11 cellular contexts compared by ENCODE assay signal in the genomic region with DNA sequence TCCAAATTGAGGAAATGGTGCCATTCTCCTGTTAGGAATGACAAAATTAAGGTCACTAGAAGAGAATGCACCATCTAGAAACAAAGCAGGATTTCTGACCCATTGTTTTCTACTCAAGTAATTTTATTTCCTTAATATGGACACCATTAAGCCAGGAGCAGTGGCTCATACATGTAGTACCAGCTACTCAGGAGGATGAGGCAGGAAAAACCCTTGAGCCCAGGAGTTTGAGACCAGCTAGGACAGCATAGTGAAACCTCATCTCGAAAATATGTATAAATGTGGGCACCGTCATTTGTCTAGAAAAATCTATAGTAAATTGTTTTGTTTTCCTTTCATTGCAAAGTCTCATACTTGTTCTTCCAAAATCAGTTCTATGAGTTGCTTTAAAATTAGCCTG. TPM values are rescaled to one million over a fixed set of nuclear protein-coding genes. Genes with fewer than 3 reads are reported as not detected.
DNase-seq lines count a peak whose midpoint lies in the region; ATAC-seq and TF ChIP-seq lines count a peak whose summit lies in the region.
"Had no signal": no experiment of that assay in that cellular context is flagged by ENCODE, and none has a peak within 500 bp of the region (broad histone marks: within the 10 kb centered on the region; RNA-seq: fewer than 3 reads in every experiment).

No MANE protein-coding gene starts in this region.

- TF ChIP-seq CTCF in right atrium auricular region (IDR thresholded peaks at IDR 0.05) = no peak
- no peak for TF ChIP-seq CTCF in uterus (IDR thresholded peaks at IDR 0.05)

- H3K4me3 ChIP-seq in right atrium auricular region (peak overlapping the region in 1 of 2 donors; percentile 19), uterus (no peak overlapping the region)

- H3K36me3 ChIP-seq in right atrium auricular region (no peaks in the 10 kb centered on the region), uterus (no peaks in the 10 kb centered on the region)

- peaks cover 8% of the 10 kb centered on the region for H3K4me1 Mint-ChIP-seq in activated naive CD4-positive, alpha-beta T cell treated with anti-CD3 and anti-CD28 coated beads, Interleukin-2, amount 10 ng/mL, durations not matched to agents 7 days and 5 days
- H3K4me1 Mint-ChIP-seq in activated CD4-positive, alpha-beta memory T cell treated with anti-CD3 and anti-CD28 coated beads for 36 hours (ENCODE audit: low read depth) = peaks cover 25% of the 10 kb centered on the region
- H3K4me1 Mint-ChIP-seq: naive thymus-derived CD8-positive, alpha-beta T cell had no signal

- ATAC-seq in activated naive CD4-positive, alpha-beta T cell treated with anti-CD3 and anti-CD28 coated beads, Interleukin-2, amount 50 U/mL, for 72 hours = peak in 1 of 2 donors; percentile 5
- ATAC-seq in HG02885 (IDR thresholded peaks at IDR 0.05; ENCODE audit: poor library complexity, unreplicated experiment) (no peak), HG03280 (IDR thresholded peaks at IDR 0.05; ENCODE audit: unreplicated experiment) (no peak)
- ATAC-seq: naive thymus-derived CD8-positive, alpha-beta T cell had no signal

- POLR2A ChIA-PET in activated CD4-positive, alpha-beta memory T cell treated with anti-CD3 and anti-CD28 coated beads for 36 hours (lab: Charles Lee) = interaction anchor here (0.9 to 2.2 kb wide), 3 partner anchors 10 to 65 kb away, joined by 3 to 23 read pairs (median 7); partner anchors contain the start of gene AP1G1

- H3K27me3 ChIP-seq in right atrium auricular region (no peaks in the 10 kb centered on the region), uterus (no peaks in the 10 kb centered on the region)

- no peaks in the 10 kb centered on the region for H3K27me3 Mint-ChIP-seq in activated naive CD4-positive, alpha-beta T cell treated with anti-CD3 and anti-CD28 coated beads, Interleukin-2, amount 10 ng/mL, durations not matched to agents 7 days and 5 days
- no peaks in the 10 kb centered on the region for H3K27me3 Mint-ChIP-seq in activated CD4-positive, alpha-beta memory T cell treated with anti-CD3 and anti-CD28 coated beads for 36 hours
- H3K27me3 Mint-ChIP-seq: brain; naive thymus-derived CD8-positive, alpha-beta T cell had no signal

- peak overlapping the region; percentile 85 to 93 for H3K27ac Mint-ChIP-seq in activated naive CD4-positive, alpha-beta T cell treated with anti-CD3 and anti-CD28 coated beads, Interleukin-2, amount 50 U/mL, for 72 hours
- no peak overlapping the region for H3K27ac Mint-ChIP-seq in activated naive CD4-positive, alpha-beta T cell treated with anti-CD3 and anti-CD28 coated beads, Interleukin-2, amount 10 ng/mL, durations not matched to agents 7 days and 5 days
- H3K27ac Mint-ChIP-seq in activated CD4-positive, alpha-beta memory T cell treated with anti-CD3 and anti-CD28 coated beads for 36 hours = peak overlapping the region; percentile 96
- H3K27ac Mint-ChIP-seq: brain had no signal

- no peak overlapping the region for H3K4me3 Mint-ChIP-seq in activated naive CD4-positive, alpha-beta T cell treated with anti-CD3 and anti-CD28 coated beads, Interleukin-2, amount 10 ng/mL, durations not matched to agents 7 days and 5 days
- peak overlapping the region; percentile 63 for H3K4me3 Mint-ChIP-seq in activated CD4-positive, alpha-beta memory T cell treated with anti-CD3 and anti-CD28 coated beads for 36 hours
- H3K4me3 Mint-ChIP-seq: brain had no signal

- no peaks in the 10 kb centered on the region for H3K36me3 Mint-ChIP-seq in activated naive CD4-positive, alpha-beta T cell treated with anti-CD3 and anti-CD28 coated beads, Interleukin-2, amount 50 U/mL, for 72 hours
- H3K36me3 Mint-ChIP-seq in activated naive CD4-positive, alpha-beta T cell treated with anti-CD3 and anti-CD28 coated beads, Interleukin-2, amount 10 ng/mL, durations not matched to agents 7 days and 5 days = no peaks in the 10 kb centered on the region
- no peaks in the 10 kb centered on the region for H3K36me3 Mint-ChIP-seq in activated CD4-positive, alpha-beta memory T cell treated with anti-CD3 and anti-CD28 coated beads for 36 hours
- H3K36me3 Mint-ChIP-seq: brain; naive thymus-derived CD8-positive, alpha-beta T cell had no signal

- TF ChIP-seq POLR2A in uterus (IDR thresholded peaks at IDR 0.05) = no peak

- CTCF ChIA-PET in activated naive CD4-positive, alpha-beta T cell treated with anti-CD3 and anti-CD28 coated beads, Interleukin-2, amount 10 ng/mL, durations not matched to agents 7 days and 5 days (lab: Charles Lee) = interaction anchor here (1.3 kb wide), 1 partner anchor 64 kb away, joined by 5 read pairs; no protein-coding TSS in a partner anchor
- CTCF ChIA-PET in activated CD4-positive, alpha-beta memory T cell treated with anti-CD3 and anti-CD28 coated beads for 36 hours (lab: Charles Lee) = interaction anchor here (0.9 to 1.7 kb wide), 2 partner anchors 65 kb away, joined by 3 to 7 read pairs; no protein-coding TSS in a partner anchor

- H3K9me3 ChIP-seq in right atrium auricular region (no peaks in the 10 kb centered on the region), uterus (no peaks in the 10 kb centered on the region)

- no peak for DNase-seq in activated naive CD4-positive, alpha-beta T cell treated with anti-CD3 and anti-CD28 coated beads, Interleukin-2, amount 50 U/mL, for 72 hours (ENCODE audit: low spot score in 2 of 2)
- no peak for DNase-seq in activated naive CD4-positive, alpha-beta T cell treated with anti-CD3 and anti-CD28 coated beads, Interleukin-2, amount 10 ng/mL, durations not matched to agents 7 days and 5 days
- DNase-seq in activated CD4-positive, alpha-beta memory T cell treated with anti-CD3 and anti-CD28 coated beads for 36 hours = peak; percentile 25
- DNase-seq in right atrium auricular region (ENCODE audit: low spot score) = no peak
- DNase-seq in uterus = no peak
- DNase-seq in head of caudate nucleus = no peak
- DNase-seq: naive thymus-derived CD8-positive, alpha-beta T cell; NCI-H524 had no signal

- intact Hi-C loops in activated CD4-positive, alpha-beta memory T cell treated with anti-CD3 and anti-CD28 coated beads for 36 hours (cut with micrococcal nuclease) = no loop called here
- intact Hi-C loops in uterus (cut with DNase I; ENCODE audit: low total_unique reads) = no loop called here
- intact Hi-C loops in head of caudate nucleus (cut with DNase I) = no loop called here

- H3K27ac ChIP-seq in right atrium auricular region (peak overlapping the region; percentile 74 to 86), uterus (peak overlapping the region; percentile 77 to 90)

- no peaks in the 10 kb centered on the region for H3K9me3 Mint-ChIP-seq in activated naive CD4-positive, alpha-beta T cell treated with anti-CD3 and anti-CD28 coated beads, Interleukin-2, amount 50 U/mL, for 72 hours
- H3K9me3 Mint-ChIP-seq in activated naive CD4-positive, alpha-beta T cell treated with anti-CD3 and anti-CD28 coated beads, Interleukin-2, amount 10 ng/mL, durations not matched to agents 7 days and 5 days = no peaks in the 10 kb centered on the region
- H3K9me3 Mint-ChIP-seq in activated CD4-positive, alpha-beta memory T cell treated with anti-CD3 and anti-CD28 coated beads for 36 hours = no peaks in the 10 kb centered on the region
- H3K9me3 Mint-ChIP-seq: brain; naive thymus-derived CD8-positive, alpha-beta T cell had no signal

- no peaks in the 10 kb centered on the region for H3K4me1 ChIP-seq in right atrium auricular region
- no peaks in the 10 kb centered on the region for H3K4me1 ChIP-seq in uterus

RNA-seq across cellular contexts. Expression of gene AP1G1, which starts 9.1 kb away (rescaled TPM):
- 10 to 100 TPM; 73.1 to 79.0 TPM for total RNA-seq in activated naive CD4-positive, alpha-beta T cell treated with anti-CD3 and anti-CD28 coated beads, Interleukin-2, amount 50 U/mL, for 72 hours
- 10 to 100 TPM; 65.9 to 66.9 TPM for total RNA-seq in activated CD4-positive, alpha-beta memory T cell treated with anti-CD3 and anti-CD28 coated beads for 36 hours
- total RNA-seq in right atrium auricular region (10 to 100 TPM; 38.6 to 44.6 TPM), uterus (100 to 1,000 TPM in 1 of 4 donors, 10 to 100 TPM in 3; 32.5 to 125 (median 56.4) TPM)

RNA-seq across cellular contexts. Expression of gene ATXN1L, which starts 28.1 kb away (rescaled TPM):
- total RNA-seq in activated naive CD4-positive, alpha-beta T cell treated with anti-CD3 and anti-CD28 coated beads, Interleukin-2, amount 50 U/mL, for 72 hours = 10 to 100 TPM; 17.0 to 33.0 TPM
- total RNA-seq in activated CD4-positive, alpha-beta memory T cell treated with anti-CD3 and anti-CD28 coated beads for 36 hours = 10 to 100 TPM; 14.6 to 15.1 TPM
- total RNA-seq in right atrium auricular region = 10 to 100 TPM; 13.6 to 23.7 TPM
- total RNA-seq in uterus = 10 to 100 TPM in 3 of 4 donors, 1 to 10 TPM in 1; 4.7 to 33.1 (median 23.4) TPM
